ENCODE assay signal across 2 cellular contexts in the genomic region with DNA sequence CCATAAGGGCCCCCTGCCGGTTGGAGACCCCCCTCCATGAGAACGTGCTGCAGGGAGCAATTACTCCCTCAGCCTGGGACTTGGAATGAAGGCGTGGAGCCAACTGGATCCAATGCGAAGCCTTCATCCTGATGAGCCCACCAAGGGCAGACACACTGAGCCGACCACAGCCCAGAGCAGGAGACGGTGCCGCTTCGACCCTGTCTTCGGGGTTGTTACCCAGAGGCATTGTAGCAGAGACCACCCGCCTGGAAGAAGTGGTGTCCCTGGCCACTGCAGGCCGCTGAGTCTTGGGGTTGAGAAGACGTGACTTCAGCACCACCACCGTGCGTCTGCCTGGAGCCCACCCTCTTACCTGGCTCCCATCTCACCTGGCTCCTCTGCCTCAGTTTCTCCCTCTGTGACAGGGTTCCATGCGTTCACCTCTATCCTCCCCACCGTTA.
TF ChIP-seq lines count a peak whose summit lies in the region.

No MANE protein-coding gene starts in this region.

TF ChIP-seq in GM23338, 12 proteins besides CTCF, POLR2A, EP300 and RAD21:
- TF ChIP-seq EZH2 (IDR thresholded peaks at IDR 0.05; ENCODE audit: low read depth, unreplicated experiment), result no peak
- TF ChIP-seq CREB1 (CRISPR knock-in tag; IDR thresholded peaks at IDR 0.05; ENCODE audit: low read depth), result no peak
- TF ChIP-seq NANOG (IDR thresholded peaks at IDR 0.05; ENCODE audit: borderline replicate concordance), result no peak
- TF ChIP-seq JUNB (IDR thresholded peaks at IDR 0.05; ENCODE audit: unreplicated experiment), result no peak
TF ChIP-seq in GM23338: peak in this region for 0.

TF ChIP-seq in WTC11, 78 proteins besides CTCF, POLR2A, EP300 and RAD21:
- TF ChIP-seq NFYB (CRISPR knock-in tag; conservative IDR thresholded peaks at IDR 0.05; ENCODE audit: low read depth) (no peak), ZNF219 (CRISPR knock-in tag; IDR thresholded peaks at IDR 0.05; ENCODE audit: borderline replicate concordance) (no peak), ZNF671 (CRISPR knock-in tag; IDR thresholded peaks at IDR 0.05) (no peak), EMX1 (CRISPR knock-in tag; IDR thresholded peaks at IDR 0.05) (no peak), ZNF232 (CRISPR knock-in tag; IDR thresholded peaks at IDR 0.05) (no peak)
